26 cellular contexts compared by ENCODE assay signal in genomic region chr15:95616306-95616705, GRCh38.
"Had no signal": no experiment of that assay in that cellular context is flagged by ENCODE, and none has a peak within 500 bp of the region (broad histone marks: within the 10 kb centered on the region; RNA-seq: fewer than 3 reads in every experiment).

No MANE protein-coding gene starts in this region.

- H3K4me1 Mint-ChIP-seq: stimulated activated naive B cell treated with anti-CD40 and anti-IgM and Interleukin-4, amounts not matched to agents 10 μg/mL and 1 μg/mL and 100 μg/mL, for 72 hours had no signal

- H3K36me3 ChIP-seq: lower lobe of right lung, ovary, prostate gland, stomach, suprapubic skin, thoracic aorta, tibial nerve, uterus had no signal

- H3K36me3 Mint-ChIP-seq: naive thymus-derived CD4-positive, alpha-beta T cell; stimulated activated naive B cell treated with anti-CD40 and anti-IgM and Interleukin-4, amounts not matched to agents 10 μg/mL and 1 μg/mL and 100 μg/mL, for 72 hours; type B pancreatic cell had no signal

- H3K27me3 Mint-ChIP-seq: stimulated activated naive B cell treated with anti-CD40 and anti-IgM and Interleukin-4, amounts not matched to agents 10 μg/mL and 1 μg/mL and 100 μg/mL, for 72 hours; type B pancreatic cell had no signal

- ATAC-seq: left cardiac atrium; lower lobe of right lung; naive thymus-derived CD4-positive, alpha-beta T cell; natural killer cell treated with Interleukin-12 subunit alpha and Interleukin-12 subunit beta and Interleukin-15 and Interleukin-18, amount 100 ng/mL, for 72 hours; right cardiac atrium; sciatic nerve; stimulated activated naive B cell treated with anti-CD40 and anti-IgM and Interleukin-4, amounts not matched to agents 10 μg/mL and 1 μg/mL and 100 μg/mL, for 72 hours; stimulated activated naive CD8-positive, alpha-beta T cell treated with anti-CD3 and anti-CD28 coated beads, Interleukin-15, Interleukin-2, amounts not matched to agents 100 U/mL and 50 U/mL, for 24 hours had no signal

- DNase-seq: hippocampal formation; kidney glomerular epithelial cell; left cardiac atrium; lower lobe of right lung; mesendoderm; naive thymus-derived CD4-positive, alpha-beta T cell; ovary; retina; right cardiac atrium; stimulated activated CD4-positive, alpha-beta T cell treated with anti-CD3 and anti-CD28 coated beads, Interleukin-12 subunit alpha, Interleukin-12 subunit beta, amount 100 ng/mL, for 4 hours; stimulated activated CD4-positive, alpha-beta T cell treated with anti-CD3 and anti-CD28 coated beads, Interleukin-15, amount 100 ng/mL, for 24 hours; stimulated activated CD4-positive, alpha-beta T cell treated with anti-CD3 and anti-CD28 coated beads, Interleukin-2, amount 100 ng/mL, for 24 hours; stimulated activated CD4-positive, alpha-beta T cell treated with anti-CD3 and anti-CD28 coated beads, Interleukin-4, amount 100 ng/mL, for 1 hour; stimulated activated naive B cell treated with anti-CD40 and anti-IgM and Interleukin-4, amounts not matched to agents 10 μg/mL and 1 μg/mL and 100 μg/mL, for 72 hours; stimulated activated naive CD8-positive, alpha-beta T cell treated with anti-CD3 and anti-CD28 coated beads, Interleukin-15, Interleukin-2, amounts not matched to agents 100 U/mL and 50 U/mL, for 24 hours; stomach; uterus had no signal

- H3K9me3 ChIP-seq: lower lobe of right lung, ovary, prostate gland, stomach, suprapubic skin, thoracic aorta, tibial nerve, uterus had no signal

- H3K27me3 ChIP-seq: ovary, stomach, suprapubic skin, tibial nerve, uterus had no signal

- H3K4me1 ChIP-seq: lower lobe of right lung, prostate gland, suprapubic skin, uterus had no signal

- H3K9me3 Mint-ChIP-seq: type B pancreatic cell had no signal

- H3K4me3 Mint-ChIP-seq: mesothelial cell of epicardium; naive thymus-derived CD4-positive, alpha-beta T cell; natural killer cell treated with Interleukin-12 subunit alpha and Interleukin-12 subunit beta and Interleukin-15 and Interleukin-18, amount 100 ng/mL, for 72 hours; stimulated activated naive B cell treated with anti-CD40 and anti-IgM and Interleukin-4, amounts not matched to agents 10 μg/mL and 1 μg/mL and 100 μg/mL, for 72 hours; type B pancreatic cell had no signal

- H3K27ac Mint-ChIP-seq: mesothelial cell of epicardium; naive thymus-derived CD4-positive, alpha-beta T cell; stimulated activated naive B cell treated with anti-CD40 and anti-IgM and Interleukin-4, amounts not matched to agents 10 μg/mL and 1 μg/mL and 100 μg/mL, for 72 hours; type B pancreatic cell had no signal

- H3K4me3 ChIP-seq: lower lobe of right lung, ovary, prostate gland, skin epidermis, stomach, suprapubic skin, thoracic aorta, tibial nerve, uterus had no signal

- H3K27ac ChIP-seq: lower lobe of right lung, ovary, prostate gland, skin epidermis, stomach, suprapubic skin, uterus had no signal
